Comparison of ENCODE assay signal across 28 cellular contexts in the genomic region with DNA sequence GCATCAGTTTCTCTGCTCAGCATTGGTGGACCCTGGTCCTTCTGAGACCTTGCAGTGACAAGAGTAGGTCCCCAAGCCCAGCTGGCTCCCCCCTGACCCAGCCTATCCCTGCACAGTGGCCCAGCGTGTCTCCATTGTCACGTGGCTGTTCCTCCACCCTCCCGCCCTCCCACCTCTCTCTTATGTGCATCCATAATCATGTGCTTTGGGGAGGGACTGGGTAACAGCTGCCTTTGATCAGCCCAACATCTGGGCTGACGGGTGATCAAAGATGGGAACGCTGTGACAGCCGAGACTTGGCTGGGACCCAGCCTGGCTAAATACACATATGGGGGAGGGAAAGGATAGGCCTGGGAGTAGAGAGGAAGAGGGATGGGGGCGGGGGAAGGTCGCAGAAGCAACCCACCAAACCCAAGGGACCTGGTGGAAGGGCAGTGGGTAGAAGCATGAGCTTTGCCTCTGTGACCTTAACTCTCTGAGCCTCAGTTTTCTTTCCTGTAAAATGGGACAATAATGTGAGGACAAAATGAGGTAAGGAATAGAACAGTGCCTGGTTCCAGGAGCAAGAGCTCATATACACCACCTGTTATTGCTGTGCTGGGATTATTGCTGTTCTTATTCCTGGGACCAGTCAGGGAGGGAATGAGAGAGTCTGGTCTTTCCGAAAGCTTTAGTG. TPM values are rescaled to one million over a fixed set of nuclear protein-coding genes. Genes with fewer than 3 reads are reported as not detected.
DNase-seq lines count a peak whose midpoint lies in the region; ATAC-seq and TF ChIP-seq lines count a peak whose summit lies in the region.
"Had no signal": no experiment of that assay in that cellular context is flagged by ENCODE, and none has a peak within 500 bp of the region (broad histone marks: within the 10 kb centered on the region; RNA-seq: fewer than 3 reads in every experiment).

No MANE protein-coding gene starts in this region.

- DNase-seq in NCI-H1105 (lab: John Stamatoyannopoulos, UW), result peak; percentile 16
- DNase-seq in NCI-H1105 treated with DMSO at 0.1 percent for 48 hours (lab: John Stamatoyannopoulos, UW), result no peak
- DNase-seq in DND-41, result peak; percentile 6
- DNase-seq in NCI-H774 (lab: John Stamatoyannopoulos, UW), result peak; percentile 52
- peak; percentile 33 for DNase-seq in fibroblast of mammary gland (ENCODE audit: low read depth)
- DNase-seq in psoas muscle, result no peak
- DNase-seq: activated CD4-positive, alpha-beta T cell treated with anti-CD3 and anti-CD28 coated beads, Interleukin-2, amount 50 U/mL, for 48 hours; activated T-cell treated with anti-CD3 and anti-CD28 coated beads, Interleukin-2, amount 50 U/mL, for 48 hours; AML-193; CD8-positive, alpha-beta T cell; effector memory CD4-positive, alpha-beta T cell; erythroblast; GDM1; Karpas-422; left ventricle myocardium superior; mesendoderm; NCI-H1436; right cardiac atrium; stimulated activated CD4-positive, alpha-beta T cell treated with anti-CD3 and anti-CD28 coated beads, Interleukin-1b, Interleukin-23, amount 100 ng/mL, for 48 hours; T-helper 17 cell; uterus had no signal

- H3K9me3 ChIP-seq in DND-41 (ENCODE audit: insufficient read depth, low read length, severe bottlenecking) (no peaks in the 10 kb centered on the region), psoas muscle (no peaks in the 10 kb centered on the region)
- H3K9me3 ChIP-seq: ascending aorta, thoracic aorta, uterus had no signal

- no peak overlapping the region for H3K4me3 ChIP-seq in DND-41 (ENCODE audit: low read depth in 1 of 2, low read length in 2 of 2)
- H3K4me3 ChIP-seq in fibroblast of mammary gland (ENCODE audit: control insufficient read depth, low read depth, low read length), result no peak overlapping the region
- H3K4me3 ChIP-seq in psoas muscle, result no peak overlapping the region
- H3K4me3 ChIP-seq: ascending aorta, coronary artery, thoracic aorta, uterus had no signal

- TF ChIP-seq CTCF in DND-41 (IDR thresholded peaks at IDR 0.05; ENCODE audit: borderline replicate concordance, extremely low read depth, low read length, poor library complexity, severe bottlenecking) (no peak), fibroblast of mammary gland (conservative IDR thresholded peaks at IDR 0.05; ENCODE audit: control insufficient read depth, insufficient read depth, low read depth, low read length) (no peak), psoas muscle (IDR thresholded peaks at IDR 0.05) (no peak)

- no peaks in the 10 kb centered on the region for H4K20me1 ChIP-seq in DND-41 (ENCODE audit: insufficient read depth, low read length)

- H3K79me2 ChIP-seq in DND-41 (ENCODE audit: insufficient read depth, low read length), result no peaks in the 10 kb centered on the region

- H3K36me3 ChIP-seq in DND-41 (ENCODE audit: insufficient read depth, low read length) (no peaks in the 10 kb centered on the region), psoas muscle (ENCODE audit: insufficient read depth in 1 of 2, low read depth in 1 of 2) (no peaks in the 10 kb centered on the region)
- H3K36me3 ChIP-seq: ascending aorta, thoracic aorta, uterus had no signal

- WGBS in psoas muscle, 3 donors, result 18 to 27% (median 21%) methylated on average over 9 of the region's 9 CpGs

- no peak overlapping the region for H3K4me2 ChIP-seq in DND-41 (ENCODE audit: insufficient read depth, low read length)

- H3K27me3 ChIP-seq in DND-41 (ENCODE audit: insufficient read depth, low read length, poor library complexity) (peaks cover 14% of the 10 kb centered on the region), psoas muscle (ENCODE audit: insufficient read depth in 3 of 3, low read length in 2 of 3) (peaks cover 0 to 25% (median 5%) of the 10 kb centered on the region in 3 donors)
- H3K27me3 ChIP-seq: ascending aorta, uterus had no signal

- H3K4me1 ChIP-seq in DND-41 (ENCODE audit: insufficient read depth, low read length), result no peaks in the 10 kb centered on the region
- H3K4me1 ChIP-seq in psoas muscle, result no peaks in the 10 kb centered on the region
- H3K4me1 ChIP-seq: ascending aorta, uterus had no signal

- ATAC-seq in DND-41 (ENCODE audit: insufficient read depth, low read depth) (no peak), GM18498 (IDR thresholded peaks at IDR 0.05; ENCODE audit: unreplicated experiment) (no peak), psoas muscle (no peak), HG02798 (IDR thresholded peaks at IDR 0.05; ENCODE audit: poor library complexity, unreplicated experiment) (no peak)
- ATAC-seq: activated CD4-positive, CD25-positive, alpha-beta regulatory T cell treated with anti-CD3 and anti-CD28 coated beads, Interleukin-2, amount 50 U/mL, for 24 hours; CD8-positive, alpha-beta T cell; HCT116; left ventricle myocardium superior; right cardiac atrium; T-helper 17 cell had no signal

- H2AFZ ChIP-seq in DND-41 (ENCODE audit: low read depth, low read length), result no peak overlapping the region

- H3K9ac ChIP-seq in DND-41 (ENCODE audit: low read depth, low read length), result no peak overlapping the region

- H3K27ac ChIP-seq in DND-41 (ENCODE audit: low read length), result no peak overlapping the region
- no peak overlapping the region for H3K27ac ChIP-seq in psoas muscle
- H3K27ac ChIP-seq: ascending aorta, coronary artery, thoracic aorta, uterus had no signal

- intact Hi-C loops in psoas muscle (cut with DNase I), result no loop called here

RNA-seq across cellular contexts. Expression of gene RBM19, which starts 24.6 kb away (rescaled TPM):
- total RNA-seq in psoas muscle, result 10 to 100 TPM; 16.0 to 28.6 (median 21.5) TPM
- polyA plus RNA-seq in psoas muscle, result 10 to 100 TPM; 14.2 to 59.4 (median 30.9) TPM

Comparison
In these comparisons a context has a peak if more than half of its experiments do, and no peak if none do; other contexts are left out.
1. DNase-seq: peak in NCI-H1105 (single experiment), DND-41 (single experiment), NCI-H774 (single experiment) and fibroblast of mammary gland (single experiment); none in NCI-H1105 treated with DMSO at 0.1 percent for 48 hours (single experiment) and psoas muscle (0 of 2).